Comparison of ENCODE assay signal across 8 cellular contexts in genomic region chrX:56728321-56728720, GRCh38. TPM values are rescaled to one million over a fixed set of nuclear protein-coding genes. Genes with fewer than 3 reads are reported as not detected.
DNase-seq lines count a peak whose midpoint lies in the region; ATAC-seq, FAIRE-seq and TF ChIP-seq lines count a peak whose summit lies in the region.

No MANE protein-coding gene starts in this region.

- POLR2A ChIA-PET in T-cell (lab: Charles Lee): interaction anchor here (0.6 kb wide), 2 partner anchors 448 to 582 kb away, joined by 3 read pairs; no protein-coding TSS in a partner anchor

- peaks cover 2% of the 10 kb centered on the region; the same call in 1 of the 3 replicates for H3K4me1 Mint-ChIP-seq in GM23338
- H3K4me1 Mint-ChIP-seq in T-cell: peaks cover 11 to 37% (median 25%) of the 10 kb centered on the region in 3 donors

- H2AFZ ChIP-seq in GM23338: 0 out of 2 replicates have a peak overlapping the region, but pooled peaks have one; percentile 74

- no peaks in the 10 kb centered on the region for H3K9me3 ChIP-seq in BE2C
- peaks cover 6% of the 10 kb centered on the region for H3K9me3 ChIP-seq in iPS-18a (ENCODE audit: control insufficient read depth, low read depth, low read length)

- H3K4me3 ChIP-seq in BE2C (ENCODE audit: low read depth, low read length) (peak overlapping the region; percentile 81), GM23338 (peak overlapping the region; percentile 80), iPS-18a (ENCODE audit: low read length) (peak overlapping the region; percentile 90)

- CTCF ChIA-PET in T-cell (lab: Charles Lee): interaction anchor here (0.6 to 4.9 kb wide), 10 partner anchors 9 to 1011 kb away, joined by 3 to 128 read pairs (median 3); partner anchors contain the start of gene RRAGB (in 1 of the 2)

- no peaks in the 10 kb centered on the region for H3F3A ChIP-seq in GM23338 (replicated peaks; ENCODE audit: low read depth)

- H3K4me2 ChIP-seq in GM23338: peak overlapping the region; percentile 80

- H4K20me1 ChIP-seq in GM23338 (replicated peaks; ENCODE audit: insufficient read depth): no peaks in the 10 kb centered on the region

- ATAC-seq in GM23338 (no peak), T-cell (replicated peaks in 1 of 4) (no peak), GM21717 (IDR thresholded peaks at IDR 0.05; ENCODE audit: unreplicated experiment) (no peak)

- peaks cover 39% of the 10 kb centered on the region for H3K79me2 ChIP-seq in GM23338 (replicated peaks; ENCODE audit: insufficient read depth)

- no peak overlapping the region for H3K9ac ChIP-seq in iPS-18a (ENCODE audit: low read length)

- FAIRE-seq in HTR-8/SVneo (lab: Jason Lieb, UNC): no peak
- FAIRE-seq in RCC 7860 (lab: Jason Lieb, UNC): no peak

- TF ChIP-seq CTCF in BE2C (IDR thresholded peaks at IDR 0.05; ENCODE audit: low read depth, low read length) (no peak), GM23338 (conservative IDR thresholded peaks at IDR 0.05; ENCODE audit: low read depth in 2 of 2) (no peak)

- H3K27me3 ChIP-seq in BE2C (no peaks in the 10 kb centered on the region), GM23338 (ENCODE audit: insufficient read depth) (no peaks in the 10 kb centered on the region), iPS-18a (ENCODE audit: control insufficient read depth, insufficient read depth, low read length) (no peaks in the 10 kb centered on the region)

- no peak overlapping the region for H3K27ac Mint-ChIP-seq in GM23338
- H3K27ac Mint-ChIP-seq in T-cell: peak overlapping the region; percentile 40 to 72

- H3K9me3 Mint-ChIP-seq in GM23338: no peaks in the 10 kb centered on the region
- no peaks in the 10 kb centered on the region for H3K9me3 Mint-ChIP-seq in T-cell

- H3K4me1 ChIP-seq in BE2C: no peaks in the 10 kb centered on the region
- H3K4me1 ChIP-seq in GM23338 (ENCODE audit: insufficient read depth): no peaks in the 10 kb centered on the region
- H3K4me1 ChIP-seq in iPS-18a (ENCODE audit: control insufficient read depth, low read depth, low read length): peaks cover 4% of the 10 kb centered on the region

- H3K36me3 Mint-ChIP-seq in GM23338 (ENCODE audit: low read depth) (no peaks in the 10 kb centered on the region), T-cell (no peaks in the 10 kb centered on the region)

- no peaks in the 10 kb centered on the region for H3K9me2 ChIP-seq in GM23338 (ENCODE audit: insufficient read depth)

- H3K27ac ChIP-seq in GM23338 (ENCODE audit: low read depth): no peak overlapping the region
- no peak overlapping the region for H3K27ac ChIP-seq in iPS-18a (ENCODE audit: low read length)

- DNase-seq in BE2C (no peak), GM23338 (ENCODE audit: low spot score) (no peak), T-cell (no peak), HTR-8/SVneo (ENCODE audit: insufficient read length, low spot score) (no peak), RCC 7860 (ENCODE audit: low spot score) (no peak)
- DNase-seq in activated CD4-positive, alpha-beta T cell treated with anti-CD3 and anti-CD28 coated beads, Interleukin-2, amount 50 U/mL, for 4 hours: no peak

- H3K4me3 Mint-ChIP-seq in GM23338 (peak overlapping the region; percentile 91), T-cell (peak overlapping the region in 2 of 3 donors; percentile 51 to 94)

- no peaks in the 10 kb centered on the region for H3K36me3 ChIP-seq in BE2C
- H3K36me3 ChIP-seq in GM23338 (ENCODE audit: insufficient read depth): no peaks in the 10 kb centered on the region
- H3K36me3 ChIP-seq in iPS-18a (ENCODE audit: control insufficient read depth, low read depth, low read length): no peaks in the 10 kb centered on the region

- H3K27me3 Mint-ChIP-seq in GM23338 (ENCODE audit: insufficient read depth, low read depth, poor library complexity) (no peaks in the 10 kb centered on the region), T-cell (peaks cover 0 to 6% of the 10 kb centered on the region in 2 donors)

TF ChIP-seq in GM23338, 12 proteins besides CTCF, POLR2A, EP300 and RAD21 (continues in another document):
- TF ChIP-seq CREB1 (CRISPR knock-in tag; IDR thresholded peaks at IDR 0.05; ENCODE audit: low read depth) (no peak), NANOG (IDR thresholded peaks at IDR 0.05; ENCODE audit: borderline replicate concordance) (no peak)
- TF ChIP-seq, protein P1, sequence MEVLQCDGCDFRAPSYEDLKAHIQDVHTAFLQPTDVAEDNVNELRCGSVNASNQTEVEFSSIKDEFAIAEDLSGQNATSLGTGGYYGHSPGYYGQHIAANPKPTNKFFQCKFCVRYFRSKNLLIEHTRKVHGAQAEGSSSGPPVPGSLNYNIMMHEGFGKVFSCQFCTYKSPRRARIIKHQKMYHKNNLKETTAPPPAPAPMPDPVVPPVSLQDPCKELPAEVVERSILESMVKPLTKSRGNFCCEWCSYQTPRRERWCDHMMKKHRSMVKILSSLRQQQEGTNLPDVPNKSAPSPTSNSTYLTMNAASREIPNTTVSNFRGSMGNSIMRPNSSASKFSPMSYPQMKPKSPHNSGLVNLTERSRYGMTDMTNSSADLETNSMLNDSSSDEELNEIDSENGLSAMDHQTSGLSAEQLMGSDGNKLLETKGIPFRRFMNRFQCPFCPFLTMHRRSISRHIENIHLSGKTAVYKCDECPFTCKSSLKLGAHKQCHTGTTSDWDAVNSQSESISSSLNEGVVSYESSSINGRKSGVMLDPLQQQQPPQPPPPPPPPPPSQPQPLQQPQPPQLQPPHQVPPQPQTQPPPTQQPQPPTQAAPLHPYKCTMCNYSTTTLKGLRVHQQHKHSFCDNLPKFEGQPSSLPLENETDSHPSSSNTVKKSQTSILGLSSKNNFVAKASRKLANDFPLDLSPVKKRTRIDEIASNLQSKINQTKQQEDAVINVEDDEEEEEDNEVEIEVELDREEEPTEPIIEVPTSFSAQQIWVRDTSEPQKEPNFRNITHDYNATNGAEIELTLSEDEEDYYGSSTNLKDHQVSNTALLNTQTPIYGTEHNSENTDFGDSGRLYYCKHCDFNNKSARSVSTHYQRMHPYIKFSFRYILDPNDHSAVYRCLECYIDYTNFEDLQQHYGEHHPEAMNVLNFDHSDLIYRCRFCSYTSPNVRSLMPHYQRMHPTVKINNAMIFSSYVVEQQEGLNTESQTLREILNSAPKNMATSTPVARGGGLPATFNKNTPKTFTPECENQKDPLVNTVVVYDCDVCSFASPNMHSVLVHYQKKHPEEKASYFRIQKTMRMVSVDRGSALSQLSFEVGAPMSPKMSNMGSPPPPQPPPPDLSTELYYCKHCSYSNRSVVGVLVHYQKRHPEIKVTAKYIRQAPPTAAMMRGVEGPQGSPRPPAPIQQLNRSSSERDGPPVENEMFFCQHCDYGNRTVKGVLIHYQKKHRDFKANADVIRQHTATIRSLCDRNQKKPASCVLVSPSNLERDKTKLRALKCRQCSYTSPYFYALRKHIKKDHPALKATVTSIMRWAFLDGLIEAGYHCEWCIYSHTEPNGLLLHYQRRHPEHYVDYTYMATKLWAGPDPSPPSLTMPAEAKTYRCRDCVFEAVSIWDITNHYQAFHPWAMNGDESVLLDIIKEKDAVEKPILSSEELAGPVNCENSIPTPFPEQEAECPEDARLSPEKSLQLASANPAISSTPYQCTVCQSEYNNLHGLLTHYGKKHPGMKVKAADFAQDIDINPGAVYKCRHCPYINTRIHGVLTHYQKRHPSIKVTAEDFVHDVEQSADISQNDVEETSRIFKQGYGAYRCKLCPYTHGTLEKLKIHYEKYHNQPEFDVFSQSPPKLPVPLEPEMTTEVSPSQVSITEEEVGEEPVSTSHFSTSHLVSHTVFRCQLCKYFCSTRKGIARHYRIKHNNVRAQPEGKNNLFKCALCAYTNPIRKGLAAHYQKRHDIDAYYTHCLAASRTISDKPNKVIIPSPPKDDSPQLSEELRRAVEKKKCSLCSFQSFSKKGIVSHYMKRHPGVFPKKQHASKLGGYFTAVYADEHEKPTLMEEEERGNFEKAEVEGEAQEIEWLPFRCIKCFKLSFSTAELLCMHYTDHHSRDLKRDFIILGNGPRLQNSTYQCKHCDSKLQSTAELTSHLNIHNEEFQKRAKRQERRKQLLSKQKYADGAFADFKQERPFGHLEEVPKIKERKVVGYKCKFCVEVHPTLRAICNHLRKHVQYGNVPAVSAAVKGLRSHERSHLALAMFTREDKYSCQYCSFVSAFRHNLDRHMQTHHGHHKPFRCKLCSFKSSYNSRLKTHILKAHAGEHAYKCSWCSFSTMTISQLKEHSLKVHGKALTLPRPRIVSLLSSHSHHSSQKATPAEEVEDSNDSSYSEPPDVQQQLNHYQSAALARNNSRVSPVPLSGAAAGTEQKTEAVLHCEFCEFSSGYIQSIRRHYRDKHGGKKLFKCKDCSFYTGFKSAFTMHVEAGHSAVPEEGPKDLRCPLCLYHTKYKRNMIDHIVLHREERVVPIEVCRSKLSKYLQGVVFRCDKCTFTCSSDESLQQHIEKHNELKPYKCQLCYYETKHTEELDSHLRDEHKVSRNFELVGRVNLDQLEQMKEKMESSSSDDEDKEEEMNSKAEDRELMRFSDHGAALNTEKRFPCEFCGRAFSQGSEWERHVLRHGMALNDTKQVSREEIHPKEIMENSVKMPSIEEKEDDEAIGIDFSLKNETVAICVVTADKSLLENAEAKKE (CRISPR knock-in tag; IDR thresholded peaks at IDR 0.05): no peak
- TF ChIP-seq, protein P2, sequence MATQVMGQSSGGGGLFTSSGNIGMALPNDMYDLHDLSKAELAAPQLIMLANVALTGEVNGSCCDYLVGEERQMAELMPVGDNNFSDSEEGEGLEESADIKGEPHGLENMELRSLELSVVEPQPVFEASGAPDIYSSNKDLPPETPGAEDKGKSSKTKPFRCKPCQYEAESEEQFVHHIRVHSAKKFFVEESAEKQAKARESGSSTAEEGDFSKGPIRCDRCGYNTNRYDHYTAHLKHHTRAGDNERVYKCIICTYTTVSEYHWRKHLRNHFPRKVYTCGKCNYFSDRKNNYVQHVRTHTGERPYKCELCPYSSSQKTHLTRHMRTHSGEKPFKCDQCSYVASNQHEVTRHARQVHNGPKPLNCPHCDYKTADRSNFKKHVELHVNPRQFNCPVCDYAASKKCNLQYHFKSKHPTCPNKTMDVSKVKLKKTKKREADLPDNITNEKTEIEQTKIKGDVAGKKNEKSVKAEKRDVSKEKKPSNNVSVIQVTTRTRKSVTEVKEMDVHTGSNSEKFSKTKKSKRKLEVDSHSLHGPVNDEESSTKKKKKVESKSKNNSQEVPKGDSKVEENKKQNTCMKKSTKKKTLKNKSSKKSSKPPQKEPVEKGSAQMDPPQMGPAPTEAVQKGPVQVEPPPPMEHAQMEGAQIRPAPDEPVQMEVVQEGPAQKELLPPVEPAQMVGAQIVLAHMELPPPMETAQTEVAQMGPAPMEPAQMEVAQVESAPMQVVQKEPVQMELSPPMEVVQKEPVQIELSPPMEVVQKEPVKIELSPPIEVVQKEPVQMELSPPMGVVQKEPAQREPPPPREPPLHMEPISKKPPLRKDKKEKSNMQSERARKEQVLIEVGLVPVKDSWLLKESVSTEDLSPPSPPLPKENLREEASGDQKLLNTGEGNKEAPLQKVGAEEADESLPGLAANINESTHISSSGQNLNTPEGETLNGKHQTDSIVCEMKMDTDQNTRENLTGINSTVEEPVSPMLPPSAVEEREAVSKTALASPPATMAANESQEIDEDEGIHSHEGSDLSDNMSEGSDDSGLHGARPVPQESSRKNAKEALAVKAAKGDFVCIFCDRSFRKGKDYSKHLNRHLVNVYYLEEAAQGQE (IDR thresholded peaks at IDR 0.05; ENCODE audit: unreplicated experiment): no peak

RNA-seq across cellular contexts. Expression of gene NBDY, which starts 0.7 kb away (rescaled TPM):
- 60.6 TPM for polyA plus RNA-seq in BE2C (2012; ENCODE audit: insufficient read depth, insufficient read length, low read depth)
- 9.6 and 16.9 TPM in 2 replicates for total RNA-seq in GM23338 (2014; rRNA removed; shearing (Covaris generic))
- 197 and 206 TPM in 2 replicates for polyA plus RNA-seq in GM23338 (2016; fragmentation: Nextera tagmentation; extraction: Ambion mirVana)
- total RNA-seq in T-cell: 10 to 100 TPM; 28.6 to 39.9 (median 33.8) TPM
